10 cellular contexts compared by ENCODE assay signal in genomic region chr3:170178631-170179030, GRCh38. TPM values are rescaled to one million over a fixed set of nuclear protein-coding genes. Genes with fewer than 3 reads are reported as not detected.
DNase-seq lines count a peak whose midpoint lies in the region; ATAC-seq and TF ChIP-seq lines count a peak whose summit lies in the region.
"Had no signal": no experiment of that assay in that cellular context is flagged by ENCODE, and none has a peak within 500 bp of the region (broad histone marks: within the 10 kb centered on the region; RNA-seq: fewer than 3 reads in every experiment).

No MANE protein-coding gene starts in this region.

- peak overlapping the region; percentile 75 to 100 (median 85) for H3K4me3 Mint-ChIP-seq in IgD-negative memory B cell

- H3K4me3 ChIP-seq in DND-41 (ENCODE audit: low read depth in 1 of 2, low read length in 2 of 2) (peak overlapping the region in 1 of 2 experiments; percentile 2; a peak in 1 of 4 replicates), trophoblast cell (ENCODE audit: low read depth, low read length) (no peak overlapping the region), esophagus squamous epithelium (peak overlapping the region in 1 of 4 donors; percentile 87)

- no peak for TF ChIP-seq POLR2A in esophagus squamous epithelium (IDR thresholded peaks at IDR 0.05)

- H3K18ac ChIP-seq in trophoblast cell (ENCODE audit: low read length), result no peak overlapping the region

- H3K36me3 Mint-ChIP-seq in IgD-negative memory B cell, result peaks cover 6% of the 10 kb centered on the region

- H3K4me1 ChIP-seq in DND-41 (ENCODE audit: insufficient read depth, low read length) (peaks cover 51% of the 10 kb centered on the region), trophoblast cell (ENCODE audit: control insufficient read depth in 1 of 2, insufficient read depth in 2 of 2, low read length in 2 of 2) (peaks cover 3% of the 10 kb centered on the region in 2 experiments), esophagus squamous epithelium (peaks cover 0 to 60% (median 18%) of the 10 kb centered on the region in 3 donors)

- H2BK12ac ChIP-seq in trophoblast cell (ENCODE audit: low read length), result no peak overlapping the region

- H2AFZ ChIP-seq in DND-41 (ENCODE audit: low read depth, low read length), result no peak overlapping the region
- H2AFZ ChIP-seq in trophoblast cell (ENCODE audit: insufficient read depth, low read length, poor library complexity), result no peak overlapping the region

- H2BK5ac ChIP-seq in trophoblast cell (ENCODE audit: low read depth, low read length, poor library complexity), result no peak overlapping the region

- H4K8ac ChIP-seq in trophoblast cell (ENCODE audit: low read depth, low read length), result no peak overlapping the region

- peak; percentile 67 for DNase-seq in DND-41
- peak; percentile 23 for DNase-seq in activated T-helper 1 cell treated with Interleukin-2 at 50 U/mL for 16 hours (ENCODE audit: low read depth)
- DNase-seq in trophoblast cell, result peak; percentile 12 to 43
- DNase-seq in NCI-H1105 treated with DMSO at 0.1 percent for 48 hours (lab: John Stamatoyannopoulos, UW), result no peak
- no peak for DNase-seq in esophagus squamous epithelium (lab: John Stamatoyannopoulos, UW)
- no peak for DNase-seq in NCI-H748 (lab: John Stamatoyannopoulos, UW; ENCODE audit: unreplicated experiment)
- DNase-seq: dermis blood vessel endothelial cell, mesendoderm had no signal

- intact Hi-C loops in esophagus squamous epithelium (cut with DNase I), result no loop called here

- no peak overlapping the region for H2BK120ac ChIP-seq in trophoblast cell (ENCODE audit: insufficient read depth, low read length, poor library complexity)

- no peaks in the 10 kb centered on the region for H3K9me3 Mint-ChIP-seq in IgD-negative memory B cell

- H3K23ac ChIP-seq in trophoblast cell (ENCODE audit: low read length), result no peak overlapping the region

- H3K27ac Mint-ChIP-seq in IgD-negative memory B cell, result peak overlapping the region; percentile 14 to 64 (median 61)

- H3K4me2 ChIP-seq in DND-41 (ENCODE audit: insufficient read depth, low read length), result peak overlapping the region; percentile 98
- no peak overlapping the region for H3K4me2 ChIP-seq in trophoblast cell (ENCODE audit: low read length)

- ATAC-seq in DND-41 (ENCODE audit: insufficient read depth, low read depth) (peak; percentile 64), HG03196 (IDR thresholded peaks at IDR 0.05; ENCODE audit: unreplicated experiment) (no peak)

- H3K9ac ChIP-seq in DND-41 (ENCODE audit: low read depth, low read length) (no peak overlapping the region; the same call in 1 of the 2 replicates), trophoblast cell (ENCODE audit: low read length) (no peak overlapping the region)

- no peak overlapping the region for H3K14ac ChIP-seq in trophoblast cell (ENCODE audit: low read length)

- H3K79me2 ChIP-seq in DND-41 (ENCODE audit: insufficient read depth, low read length) (peaks cover 74% of the 10 kb centered on the region), trophoblast cell (ENCODE audit: control insufficient read depth, insufficient read depth, low read length, poor library complexity) (peaks cover 9% of the 10 kb centered on the region)

- no CpG with 5 or more reads among the region's 3 CpGs for WGBS in trophoblast cell (ENCODE audit: extremely low coverage, insufficient coverage, insufficient read length)
- WGBS in esophagus squamous epithelium, 2 donors, result 58 to 79% methylated on average over 3 of the region's 3 CpGs

- H3K27ac ChIP-seq in DND-41 (ENCODE audit: low read length) (0 out of 2 replicates have a peak overlapping the region, but pooled peaks have one; percentile 93), trophoblast cell (ENCODE audit: low read depth, low read length) (no peak overlapping the region), esophagus squamous epithelium (no peak overlapping the region)

- H3K27me3 Mint-ChIP-seq in IgD-negative memory B cell, result no peaks in the 10 kb centered on the region

- H4K20me1 ChIP-seq in DND-41 (ENCODE audit: insufficient read depth, low read length), result no peaks in the 10 kb centered on the region; the same call in 1 of the 2 replicates

- H3K9me3 ChIP-seq in DND-41 (ENCODE audit: insufficient read depth, low read length, severe bottlenecking) (no peaks in the 10 kb centered on the region), trophoblast cell (ENCODE audit: insufficient read depth, low read depth, low read length) (no peaks in the 10 kb centered on the region), esophagus squamous epithelium (no peaks in the 10 kb centered on the region)

- H3K4ac ChIP-seq in trophoblast cell (ENCODE audit: low read depth, low read length), result no peak overlapping the region

- TF ChIP-seq CTCF in DND-41 (IDR thresholded peaks at IDR 0.05; ENCODE audit: borderline replicate concordance, extremely low read depth, low read length, poor library complexity, severe bottlenecking) (no peak), esophagus squamous epithelium (IDR thresholded peaks at IDR 0.05) (no peak)

- no peak overlapping the region for H2AK5ac ChIP-seq in trophoblast cell (ENCODE audit: low read length)

- peaks cover 23 to 33% (median 32%) of the 10 kb centered on the region in 3 donors for H3K4me1 Mint-ChIP-seq in IgD-negative memory B cell

- H3K36me3 ChIP-seq in DND-41 (ENCODE audit: insufficient read depth, low read length) (peaks cover 51% of the 10 kb centered on the region), trophoblast cell (ENCODE audit: control insufficient read depth in 1 of 2, insufficient read depth in 2 of 2, low read length in 2 of 2) (peaks cover 20 to 24% of the 10 kb centered on the region in 2 experiments), esophagus squamous epithelium (peaks cover 0 to 53% (median 0%) of the 10 kb centered on the region in 3 donors)

- H4K91ac ChIP-seq in trophoblast cell (ENCODE audit: low read depth, low read length), result no peak overlapping the region

- H3K27me3 ChIP-seq in DND-41 (ENCODE audit: insufficient read depth, low read length, poor library complexity) (no peaks in the 10 kb centered on the region), trophoblast cell (ENCODE audit: insufficient read depth, low read length) (no peaks in the 10 kb centered on the region), esophagus squamous epithelium (no peaks in the 10 kb centered on the region)

- H4K12ac ChIP-seq in trophoblast cell (ENCODE audit: low read depth, low read length), result no peak overlapping the region

- peaks cover 7% of the 10 kb centered on the region for H3K79me1 ChIP-seq in trophoblast cell (ENCODE audit: low read length)

RNA-seq across cellular contexts. Expression of gene PHC3, which starts 2.9 kb away (rescaled TPM):
- 81.2 TPM for polyA plus RNA-seq in IgD-negative memory B cell
- polyA plus RNA-seq in trophoblast cell (2013), result 36.3 and 38.5 TPM in 2 replicates
- 10 to 100 TPM; 22.1 to 47.7 (median 25.4) TPM for total RNA-seq in esophagus squamous epithelium

RNA-seq across cellular contexts. Expression of gene PRKCI, which starts 43.6 kb away (rescaled TPM):
- polyA plus RNA-seq in IgD-negative memory B cell, result 12.9 TPM
- 23.7 and 24.6 TPM in 2 replicates for polyA plus RNA-seq in trophoblast cell (2013)
- 10 to 100 TPM; 27.7 to 41.1 (median 35.3) TPM for total RNA-seq in esophagus squamous epithelium

Comparison
In these comparisons a context has a peak if more than half of its experiments do, and no peak if none do; other contexts are left out.
1. DNase-seq: peak in DND-41 (single experiment), activated T-helper 1 cell treated with Interleukin-2 at 50 U/mL for 16 hours (single experiment) and trophoblast cell (2 of 2); none in NCI-H1105 treated with DMSO at 0.1 percent for 48 hours (single experiment), esophagus squamous epithelium (single experiment) and NCI-H748 (single experiment).